15 cellular contexts compared by ENCODE assay signal in genomic region chr7:112199672-112200071, GRCh38.
"Had no signal": no experiment of that assay in that cellular context is flagged by ENCODE, and none has a peak within 500 bp of the region (broad histone marks: within the 10 kb centered on the region; RNA-seq: fewer than 3 reads in every experiment).

No MANE protein-coding gene starts in this region.

- H2AFZ ChIP-seq: hepatocyte had no signal

- ATAC-seq: right cardiac atrium; stimulated activated memory B cell treated with anti-CD40 and anti-IgM and Interleukin-4, amounts not matched to agents 10 μg/mL and 1 μg/mL and 100 μg/mL, for 72 hours had no signal

- H3K4me2 ChIP-seq: hepatocyte had no signal

- H3K4me3 ChIP-seq: colonic mucosa, hepatocyte, ovary, tibial artery, upper lobe of right lung, vagina had no signal

- H3K9me3 ChIP-seq: colonic mucosa, ovary, tibial artery, upper lobe of right lung, vagina had no signal

- DNase-seq: colonic mucosa; foreskin melanocyte; head of caudate nucleus; kidney glomerular epithelial cell; naive thymus-derived CD4-positive, alpha-beta T cell; nephron progenitor cell; ovary; right cardiac atrium; stimulated activated CD4-positive, alpha-beta T cell treated with anti-CD3 and anti-CD28 coated beads, Interleukin-4, amount 100 ng/mL, for 1 hour; tibial artery; upper lobe of right lung had no signal

- H3K36me3 ChIP-seq: colonic mucosa, ovary, tibial artery, upper lobe of right lung, vagina had no signal

- H3K36me3 Mint-ChIP-seq: naive thymus-derived CD4-positive, alpha-beta T cell; stimulated activated memory B cell treated with anti-CD40 and anti-IgM and Interleukin-4, amounts not matched to agents 10 μg/mL and 1 μg/mL and 100 μg/mL, for 72 hours had no signal

- H3K27me3 ChIP-seq: colonic mucosa, hepatocyte, ovary, tibial artery, upper lobe of right lung, vagina had no signal

- H3K27ac ChIP-seq: colonic mucosa, hepatocyte, ovary, tibial artery, upper lobe of right lung, vagina had no signal

- H3K27ac Mint-ChIP-seq: naive thymus-derived CD4-positive, alpha-beta T cell; nephron progenitor cell; stimulated activated memory B cell treated with anti-CD40 and anti-IgM and Interleukin-4, amounts not matched to agents 10 μg/mL and 1 μg/mL and 100 μg/mL, for 72 hours; stimulated activated naive CD8-positive, alpha-beta T cell treated with anti-CD3 and anti-CD28 coated beads, Interleukin-15, Interleukin-2, amounts not matched to agents 100 ng/mL and 50 ng/mL, for 24 hours had no signal

- H3K4me3 Mint-ChIP-seq: naive thymus-derived CD4-positive, alpha-beta T cell; nephron progenitor cell; stimulated activated memory B cell treated with anti-CD40 and anti-IgM and Interleukin-4, amounts not matched to agents 10 μg/mL and 1 μg/mL and 100 μg/mL, for 72 hours; stimulated activated naive CD8-positive, alpha-beta T cell treated with anti-CD3 and anti-CD28 coated beads, Interleukin-15, Interleukin-2, amounts not matched to agents 100 ng/mL and 50 ng/mL, for 24 hours had no signal

- H3K9me3 Mint-ChIP-seq: naive thymus-derived CD4-positive, alpha-beta T cell; nephron progenitor cell; stimulated activated memory B cell treated with anti-CD40 and anti-IgM and Interleukin-4, amounts not matched to agents 10 μg/mL and 1 μg/mL and 100 μg/mL, for 72 hours; stimulated activated naive CD8-positive, alpha-beta T cell treated with anti-CD3 and anti-CD28 coated beads, Interleukin-15, Interleukin-2, amounts not matched to agents 100 ng/mL and 50 ng/mL, for 24 hours had no signal
